Comparison of ENCODE assay signal across 8 cellular contexts in genomic region chr7:5898480-5899224, GRCh38. TPM values are rescaled to one million over a fixed set of nuclear protein-coding genes. Genes with fewer than 3 reads are reported as not detected.
DNase-seq lines count a peak whose midpoint lies in the region; ATAC-seq, FAIRE-seq and TF ChIP-seq lines count a peak whose summit lies in the region.
"Not testable (repeated sequence)": the region's sequence is repeated elsewhere in the genome, so short reads cannot be mapped to it uniquely, and the experiment has no call there.

CCZ1 (plus strand) TSS chr7:5898733; CDS start chr7:5898800, 67 bp downstream.

- not testable (repeated sequence) for H3K27ac Mint-ChIP-seq in GM23338

- CTCF ChIA-PET in SK-N-SH (lab: Yijun Ruan, JAX) = not testable (repeated sequence)

- H2AFZ ChIP-seq in GM23338 = not testable (repeated sequence)
- H2AFZ ChIP-seq in SK-N-SH (ENCODE audit: low read depth) = peak within 1 kb of the TSS; percentile 85

- not testable (repeated sequence) for H3F3A ChIP-seq in GM23338 (replicated peaks; ENCODE audit: low read depth); SK-N-SH (replicated peaks; ENCODE audit: insufficient read depth)

- not testable (repeated sequence) for H3K9me3 ChIP-seq in SK-N-SH, neutrophil, stomach

- H3K27me3 Mint-ChIP-seq in GM23338 (ENCODE audit: insufficient read depth, low read depth, poor library complexity) = not testable (repeated sequence)

- H3K9me3 Mint-ChIP-seq in GM23338 = not testable (repeated sequence)

- POLR2A ChIA-PET in SK-N-SH (lab: Yijun Ruan, JAX) = not testable (repeated sequence)

- H3K4me3 ChIP-seq in GM23338 (peak within 1 kb of the TSS; percentile 45), SK-N-SH (ENCODE audit: low read depth in 2 of 2, low read length in 1 of 2) (peak within 1 kb of the TSS; percentile 40 to 62), neutrophil (ENCODE audit: low read depth in 1 of 2, low read length in 1 of 2) (peak within 1 kb of the TSS; percentile 48 to 63), stomach (peak within 1 kb of the TSS; percentile 39 to 54 (median 48))

- H3K27ac ChIP-seq in GM23338 (ENCODE audit: low read depth) = not testable (repeated sequence)
- peak within 1 kb of the TSS in 1 of 2 experiments; percentile 25; a peak in 3 of 4 replicates for H3K27ac ChIP-seq in SK-N-SH (ENCODE audit: low read depth in 2 of 2, low read length in 1 of 2)
- peak within 1 kb of the TSS; percentile 73 for H3K27ac ChIP-seq in neutrophil
- H3K27ac ChIP-seq in stomach = peak within 1 kb of the TSS in 4 of 5 donors; percentile 73 to 81 (median 76)

- not testable (repeated sequence) for TF ChIP-seq RAD21 in SK-N-SH (IDR thresholded peaks at IDR 0.05; ENCODE audit: low read length)

- DNase-seq in GM23338 (ENCODE audit: low spot score) (peak; percentile 72), Kasumi-1 (lab: John Stamatoyannopoulos, UW) (peak; percentile 2 to 3), SK-N-SH (peak; percentile 84), frontal cortex (ENCODE audit: low spot score in 2 of 2) (peak in 1 of 2 donors; percentile 11), stomach (peak; percentile 72)
- peak; percentile 56 for DNase-seq in activated naive CD4-positive, alpha-beta T cell treated with Interleukin-2 at 50 U/mL for 16 hours

- TF ChIP-seq CTCF in GM23338 (conservative IDR thresholded peaks at IDR 0.05; ENCODE audit: low read depth in 2 of 2) = peak in 1 of 2 experiments; percentile 35; a peak in 2 of 4 replicates
- peak; percentile 51 for TF ChIP-seq CTCF in SK-N-SH (IDR thresholded peaks at IDR 0.05)
- peak; percentile 40 for TF ChIP-seq CTCF in neutrophil (IDR thresholded peaks at IDR 0.05)
- TF ChIP-seq CTCF in stomach (IDR thresholded peaks at IDR 0.05) = peak in 1 of 7 experiments; percentile 7

- peak within 1 kb of the TSS; percentile 84 for H3K4me3 Mint-ChIP-seq in GM23338

- peak within 1 kb of the TSS; percentile 62; the same call in 1 of the 2 replicates for H3K4me2 ChIP-seq in GM23338
- H3K4me2 ChIP-seq in SK-N-SH = peak within 1 kb of the TSS; percentile 77

- intact Hi-C loops in stomach (cut with DNase I; ENCODE audit: low total_unique reads) = not testable (repeated sequence)

- not testable (repeated sequence) for TF ChIP-seq POLR2A in stomach (IDR thresholded peaks at IDR 0.05)

- H3K9ac ChIP-seq in SK-N-SH = peak within 1 kb of the TSS; percentile 58

- H3K4me1 Mint-ChIP-seq in GM23338 = not testable (repeated sequence)

- not testable (repeated sequence) for H3K9me2 ChIP-seq in GM23338 (ENCODE audit: insufficient read depth); SK-N-SH

- not testable (repeated sequence) for H3K36me3 ChIP-seq in GM23338 (ENCODE audit: insufficient read depth); SK-N-SH (replicated peaks in 1 of 2; ENCODE audit: control insufficient read depth in 1 of 2, insufficient read depth in 2 of 2, low read length in 1 of 2); neutrophil
- peaks cover 0 to 16% (median 7%) of the 10 kb centered on the region in 4 donors for H3K36me3 ChIP-seq in stomach

- not testable (repeated sequence) for H3K27me3 ChIP-seq in GM23338 (ENCODE audit: insufficient read depth); SK-N-SH (ENCODE audit: insufficient read depth); neutrophil; stomach

- not testable (repeated sequence) for H4K20me1 ChIP-seq in GM23338 (replicated peaks; ENCODE audit: insufficient read depth); SK-N-SH (ENCODE audit: insufficient read depth)

- not testable (repeated sequence) for H3K4me1 ChIP-seq in GM23338 (ENCODE audit: insufficient read depth); SK-N-SH (ENCODE audit: control insufficient read depth in 1 of 2, insufficient read depth in 2 of 2, low read depth in 1 of 2, low read length in 1 of 2); neutrophil (ENCODE audit: control insufficient read depth in 1 of 2, insufficient read depth in 1 of 2, low read depth in 1 of 2, low read length in 1 of 2); stomach

- ATAC-seq in GM23338 = peak; percentile 94

- FAIRE-seq in G401.6 (lab: Jason Lieb, UNC) = peak; percentile 39
- FAIRE-seq in frontal cortex (lab: Jason Lieb, UNC) = not testable (repeated sequence)

- H3K79me2 ChIP-seq in GM23338 (replicated peaks; ENCODE audit: insufficient read depth); SK-N-SH (ENCODE audit: insufficient read depth): not testable (repeated sequence)

- 2% methylated on average over 21 of the region's 64 CpGs for WGBS in SK-N-SH (ENCODE audit: low lambda C conversion rate)
- 0 to 1% (median 0%) methylated on average over 14 to 23 of the region's 64 CpGs; no CpG with 5 or more reads in 1 of the 5 donors for WGBS in stomach, 5 donors

- peaks cover 13% of the 10 kb centered on the region for H3K36me3 Mint-ChIP-seq in GM23338 (ENCODE audit: low read depth)

- not testable (repeated sequence) for TF ChIP-seq EP300 in SK-N-SH (IDR thresholded peaks at IDR 0.05; ENCODE audit: borderline replicate concordance in 1 of 2, low read depth in 1 of 2, low read length in 1 of 2); stomach (IDR thresholded peaks at IDR 0.05)

TF ChIP-seq in GM23338, 12 proteins besides CTCF, POLR2A, EP300 and RAD21:
- TF ChIP-seq POLR2AphosphoS5 (IDR thresholded peaks at IDR 0.05; ENCODE audit: low read depth) = 0 out of 2 replicates have a peak, but pooled peaks have one; percentile 18

TF ChIP-seq in SK-N-SH, 30 proteins besides CTCF, POLR2A, EP300 and RAD21:
- TF ChIP-seq YY1 (IDR thresholded peaks at IDR 0.05; ENCODE audit: low read depth) (0 out of 2 replicates have a peak, but pooled peaks have one; percentile 53), TAF1 (IDR thresholded peaks at IDR 0.05; ENCODE audit: borderline replicate concordance, low read depth, low read length) (peak; percentile 59; the same call in 1 of the 2 replicates), ELF1 (IDR thresholded peaks at IDR 0.05) (peak; percentile 89), CHD2 (IDR thresholded peaks at IDR 0.05; ENCODE audit: low read length, partially characterized antibody) (peak; percentile 53), POLR2AphosphoS5 (IDR thresholded peaks at IDR 0.05; ENCODE audit: low read depth, low read length) (peak; percentile 81), MAX (IDR thresholded peaks at IDR 0.05; ENCODE audit: low read depth) (peak; percentile 59; the same call in 1 of the 2 replicates), GABPA (IDR thresholded peaks at IDR 0.05; ENCODE audit: low read depth) (peak; percentile 82)

RNA-seq across cellular contexts. Expression of gene CCZ1, which starts in this region (rescaled TPM):
- 91.9 and 93.7 TPM in 2 replicates for total RNA-seq in GM23338 (2014; rRNA removed; shearing (Covaris generic))
- polyA plus RNA-seq in GM23338 (2016; fragmentation: Nextera tagmentation; extraction: Ambion mirVana) (124 and 140 TPM in 2 replicates), SK-N-SH (2012; rRNA removed) (69.8 and 76.4 TPM in 2 replicates), stomach (10 to 100 TPM; 43.1 to 62.3 (median 61.9) TPM)
- 99.2 and 136 TPM in 2 replicates for polyA plus RNA-seq in SK-N-SH (2012; cell fraction: cytosol; rRNA removed)
- 43.4 and 75.2 TPM in 2 replicates for polyA plus RNA-seq in SK-N-SH (2012; cell fraction: nucleus; rRNA removed)
- total RNA-seq in frontal cortex (156 TPM), stomach (10 to 100 TPM in 4 of 5 donors, 1 to 10 TPM in 1; 8.4 to 60.8 (median 24.5) TPM)
